1 cellular context compared by ENCODE assay signal in genomic region chr9:35905912-35906679, GRCh38.
A peak's percentile ranks its signal among the peaks of the same experiment; 100 is the strongest.
TF ChIP-seq lines count a peak whose summit lies in the region.

HRCT1 (plus strand) TSS chr9:35906202; CDS start chr9:35906288, 86 bp downstream.

TF ChIP-seq in HepG2, 621 proteins besides CTCF, POLR2A, EP300 and RAD21 (continued from another document and continues in another):
- no peak for TF ChIP-seq KMT2A (CRISPR knock-in tag; IDR thresholded peaks at IDR 0.05)
- TF ChIP-seq, protein P1, sequence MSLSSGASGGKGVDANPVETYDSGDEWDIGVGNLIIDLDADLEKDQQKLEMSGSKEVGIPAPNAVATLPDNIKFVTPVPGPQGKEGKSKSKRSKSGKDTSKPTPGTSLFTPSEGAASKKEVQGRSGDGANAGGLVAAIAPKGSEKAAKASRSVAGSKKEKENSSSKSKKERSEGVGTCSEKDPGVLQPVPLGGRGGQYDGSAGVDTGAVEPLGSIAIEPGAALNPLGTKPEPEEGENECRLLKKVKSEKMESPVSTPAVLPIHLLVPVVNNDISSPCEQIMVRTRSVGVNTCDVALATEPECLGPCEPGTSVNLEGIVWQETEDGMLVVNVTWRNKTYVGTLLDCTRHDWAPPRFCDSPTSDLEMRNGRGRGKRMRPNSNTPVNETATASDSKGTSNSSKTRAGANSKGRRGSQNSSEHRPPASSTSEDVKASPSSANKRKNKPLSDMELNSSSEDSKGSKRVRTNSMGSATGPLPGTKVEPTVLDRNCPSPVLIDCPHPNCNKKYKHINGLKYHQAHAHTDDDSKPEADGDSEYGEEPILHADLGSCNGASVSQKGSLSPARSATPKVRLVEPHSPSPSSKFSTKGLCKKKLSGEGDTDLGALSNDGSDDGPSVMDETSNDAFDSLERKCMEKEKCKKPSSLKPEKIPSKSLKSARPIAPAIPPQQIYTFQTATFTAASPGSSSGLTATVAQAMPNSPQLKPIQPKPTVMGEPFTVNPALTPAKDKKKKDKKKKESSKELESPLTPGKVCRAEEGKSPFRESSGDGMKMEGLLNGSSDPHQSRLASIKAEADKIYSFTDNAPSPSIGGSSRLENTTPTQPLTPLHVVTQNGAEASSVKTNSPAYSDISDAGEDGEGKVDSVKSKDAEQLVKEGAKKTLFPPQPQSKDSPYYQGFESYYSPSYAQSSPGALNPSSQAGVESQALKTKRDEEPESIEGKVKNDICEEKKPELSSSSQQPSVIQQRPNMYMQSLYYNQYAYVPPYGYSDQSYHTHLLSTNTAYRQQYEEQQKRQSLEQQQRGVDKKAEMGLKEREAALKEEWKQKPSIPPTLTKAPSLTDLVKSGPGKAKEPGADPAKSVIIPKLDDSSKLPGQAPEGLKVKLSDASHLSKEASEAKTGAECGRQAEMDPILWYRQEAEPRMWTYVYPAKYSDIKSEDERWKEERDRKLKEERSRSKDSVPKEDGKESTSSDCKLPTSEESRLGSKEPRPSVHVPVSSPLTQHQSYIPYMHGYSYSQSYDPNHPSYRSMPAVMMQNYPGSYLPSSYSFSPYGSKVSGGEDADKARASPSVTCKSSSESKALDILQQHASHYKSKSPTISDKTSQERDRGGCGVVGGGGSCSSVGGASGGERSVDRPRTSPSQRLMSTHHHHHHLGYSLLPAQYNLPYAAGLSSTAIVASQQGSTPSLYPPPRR (CRISPR knock-in tag; IDR thresholded peaks at IDR 0.05; ENCODE audit: borderline replicate concordance): no peak
- no peak for TF ChIP-seq E2F1 (CRISPR knock-in tag; IDR thresholded peaks at IDR 0.05)
- no peak for TF ChIP-seq JDP2 (CRISPR knock-in tag; IDR thresholded peaks at IDR 0.05; ENCODE audit: borderline replicate concordance)
- no peak for TF ChIP-seq ZNF549 (CRISPR knock-in tag; IDR thresholded peaks at IDR 0.05)
- TF ChIP-seq ZNF768 (CRISPR knock-in tag; IDR thresholded peaks at IDR 0.05): peak; percentile 85
- TF ChIP-seq, protein P2, sequence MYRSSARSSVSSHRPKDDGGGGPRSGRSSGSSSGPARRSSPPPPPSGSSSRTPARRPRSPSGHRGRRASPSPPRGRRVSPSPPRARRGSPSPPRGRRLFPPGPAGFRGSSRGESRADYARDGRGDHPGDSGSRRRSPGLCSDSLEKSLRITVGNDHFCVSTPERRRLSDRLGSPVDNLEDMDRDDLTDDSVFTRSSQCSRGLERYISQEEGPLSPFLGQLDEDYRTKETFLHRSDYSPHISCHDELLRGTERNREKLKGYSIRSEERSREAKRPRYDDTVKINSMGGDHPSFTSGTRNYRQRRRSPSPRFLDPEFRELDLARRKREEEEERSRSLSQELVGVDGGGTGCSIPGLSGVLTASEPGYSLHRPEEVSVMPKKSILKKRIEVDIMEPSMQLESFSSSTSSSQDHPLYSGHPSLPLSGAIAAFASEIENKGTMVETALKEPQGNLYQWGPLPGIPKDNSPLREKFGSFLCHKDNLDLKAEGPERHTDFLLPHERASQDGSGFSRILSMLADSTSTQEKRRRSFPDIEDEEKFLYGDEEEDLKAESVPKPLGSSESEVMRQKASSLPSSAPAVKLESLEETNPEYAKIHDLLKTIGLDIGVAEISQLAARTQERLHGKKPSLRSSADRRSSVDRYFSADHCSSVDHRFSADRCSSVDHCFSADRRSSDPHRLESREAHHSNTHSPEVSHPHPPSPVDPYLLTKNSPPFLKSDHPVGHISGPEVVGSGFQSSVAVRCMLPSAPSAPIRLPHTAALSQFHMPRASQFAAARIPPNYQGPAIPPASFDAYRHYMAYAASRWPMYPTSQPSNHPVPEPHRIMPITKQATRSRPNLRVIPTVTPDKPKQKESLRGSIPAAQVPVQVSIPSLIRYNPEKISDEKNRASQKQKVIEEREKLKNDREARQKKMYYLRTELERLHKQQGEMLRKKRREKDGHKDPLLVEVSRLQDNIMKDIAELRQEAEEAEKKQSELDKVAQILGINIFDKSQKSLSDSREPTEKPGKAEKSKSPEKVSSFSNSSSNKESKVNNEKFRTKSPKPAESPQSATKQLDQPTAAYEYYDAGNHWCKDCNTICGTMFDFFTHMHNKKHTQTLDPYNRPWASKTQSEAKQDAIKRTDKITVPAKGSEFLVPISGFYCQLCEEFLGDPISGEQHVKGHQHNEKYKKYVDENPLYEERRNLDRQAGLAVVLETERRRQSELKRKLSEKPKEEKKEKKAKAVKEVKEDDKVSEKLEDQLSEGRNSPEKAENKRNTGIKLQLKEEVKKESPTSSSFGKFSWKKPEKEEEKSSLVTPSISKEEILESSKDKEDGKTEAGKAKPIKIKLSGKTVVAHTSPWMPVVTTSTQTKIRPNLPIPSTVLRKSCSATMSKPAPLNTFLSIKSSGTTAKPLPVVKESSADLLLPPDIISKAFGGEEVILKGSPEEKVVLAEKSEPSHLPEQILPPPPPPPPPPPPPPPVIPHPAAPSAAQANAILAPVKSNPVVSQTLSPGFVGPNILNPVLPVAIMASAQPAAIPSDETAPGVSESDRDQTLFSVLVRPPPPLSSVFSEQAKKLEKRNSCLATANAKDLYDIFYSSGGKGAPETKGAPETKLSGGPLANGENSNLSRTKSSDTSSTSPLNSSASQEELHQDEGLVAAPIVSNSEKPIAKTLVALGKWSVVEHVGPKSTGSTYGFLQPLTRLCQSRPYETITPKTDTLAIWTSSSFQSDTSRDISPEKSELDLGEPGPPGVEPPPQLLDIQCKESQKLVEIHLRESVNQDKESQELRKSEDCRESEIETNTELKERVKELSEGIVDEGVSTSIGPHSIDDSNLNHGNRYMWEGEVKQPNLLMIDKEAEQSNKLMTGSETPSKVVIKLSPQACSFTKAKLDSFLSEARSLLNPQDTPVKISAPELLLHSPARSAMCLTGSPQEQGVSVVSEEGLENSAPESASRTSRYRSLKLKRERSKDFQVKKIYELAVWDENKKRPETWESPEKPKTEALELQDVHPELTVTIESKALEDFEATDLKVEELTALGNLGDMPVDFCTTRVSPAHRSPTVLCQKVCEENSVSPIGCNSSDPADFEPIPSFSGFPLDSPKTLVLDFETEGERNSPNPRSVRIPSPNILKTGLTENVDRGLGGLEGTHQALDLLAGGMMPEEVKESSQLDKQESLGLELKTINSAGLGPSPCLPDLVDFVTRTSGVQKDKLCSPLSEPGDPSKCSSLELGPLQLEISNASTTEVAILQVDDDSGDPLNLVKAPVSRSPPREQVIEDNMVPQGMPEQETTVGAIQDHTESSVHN (CRISPR knock-in tag; IDR thresholded peaks at IDR 0.05): no peak
- TF ChIP-seq, protein P3, sequence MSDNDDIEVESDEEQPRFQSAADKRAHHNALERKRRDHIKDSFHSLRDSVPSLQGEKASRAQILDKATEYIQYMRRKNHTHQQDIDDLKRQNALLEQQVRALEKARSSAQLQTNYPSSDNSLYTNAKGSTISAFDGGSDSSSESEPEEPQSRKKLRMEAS (IDR thresholded peaks at IDR 0.05): peak; percentile 72
- TF ChIP-seq NCOA5 (CRISPR knock-in tag; IDR thresholded peaks at IDR 0.05): no peak
- TF ChIP-seq HDAC2 (CRISPR knock-in tag; IDR thresholded peaks at IDR 0.05): peak; percentile 87
- no peak for TF ChIP-seq MAFG (CRISPR knock-in tag; IDR thresholded peaks at IDR 0.05)
- peak; percentile 47; the same call in 1 of the 2 replicates for TF ChIP-seq ELF3 (CRISPR knock-in tag; IDR thresholded peaks at IDR 0.05)
- no peak for TF ChIP-seq GTF2F1 (IDR thresholded peaks at IDR 0.05; ENCODE audit: low read length)
- TF ChIP-seq HNRNPUL1 (IDR thresholded peaks at IDR 0.05; ENCODE audit: low read depth, low read length): no peak
- peak; percentile 56 for TF ChIP-seq PAXIP1 (CRISPR knock-in tag; conservative IDR thresholded peaks at IDR 0.05)
- TF ChIP-seq SRSF9 (IDR thresholded peaks at IDR 0.05; ENCODE audit: borderline replicate concordance, insufficient read depth, low read depth, low read length, poor library complexity, severe bottlenecking): no peak
- no peak for TF ChIP-seq ZNF446 (CRISPR knock-in tag; IDR thresholded peaks at IDR 0.05)
- TF ChIP-seq NFIB (CRISPR knock-in tag; IDR thresholded peaks at IDR 0.05; ENCODE audit: borderline replicate concordance): no peak
- TF ChIP-seq HOXA5 (CRISPR knock-in tag; IDR thresholded peaks at IDR 0.05): no peak
- no peak for TF ChIP-seq MIER3 (CRISPR knock-in tag; IDR thresholded peaks at IDR 0.05; ENCODE audit: borderline replicate concordance)
- no peak for TF ChIP-seq THYN1 (CRISPR knock-in tag; IDR thresholded peaks at IDR 0.05; ENCODE audit: borderline replicate concordance, low read depth)
- no peak for TF ChIP-seq PRDM10 (CRISPR knock-in tag; IDR thresholded peaks at IDR 0.05; ENCODE audit: low read depth)
- TF ChIP-seq MIXL1 (CRISPR knock-in tag; IDR thresholded peaks at IDR 0.05): no peak
- TF ChIP-seq SOX13 (IDR thresholded peaks at IDR 0.05): no peak
- peak in 1 of 2 experiments; percentile 54; a peak in 1 of 4 replicates for TF ChIP-seq SOX13 (CRISPR knock-in tag; conservative IDR thresholded peaks at IDR 0.05 in 1 of 2, IDR thresholded peaks at IDR 0.05 in 1 of 2)
- TF ChIP-seq SSRP1 (CRISPR knock-in tag; IDR thresholded peaks at IDR 0.05): no peak
- no peak for TF ChIP-seq GLMP (CRISPR knock-in tag; IDR thresholded peaks at IDR 0.05; ENCODE audit: borderline replicate concordance)
- no peak for TF ChIP-seq ZNF235 (CRISPR knock-in tag; IDR thresholded peaks at IDR 0.05; ENCODE audit: borderline replicate concordance)
- no peak for TF ChIP-seq ZNF496 (CRISPR knock-in tag; IDR thresholded peaks at IDR 0.05; ENCODE audit: insufficient replicate concordance)
- no peak for TF ChIP-seq MEF2D (CRISPR knock-in tag; IDR thresholded peaks at IDR 0.05)
- TF ChIP-seq ZNF674 (CRISPR knock-in tag; IDR thresholded peaks at IDR 0.05; ENCODE audit: low read depth): no peak
- TF ChIP-seq ZNF30 (CRISPR knock-in tag; IDR thresholded peaks at IDR 0.05): no peak
- peak; percentile 65; the same call in 1 of the 2 replicates for TF ChIP-seq MTA1 (CRISPR knock-in tag; IDR thresholded peaks at IDR 0.05; ENCODE audit: borderline replicate concordance)
- TF ChIP-seq GPBP1L1 (CRISPR knock-in tag; IDR thresholded peaks at IDR 0.05): no peak
- TF ChIP-seq ZNF160 (CRISPR knock-in tag; IDR thresholded peaks at IDR 0.05): no peak
